ENCODE assay signal across 19 cellular contexts in the genomic region with DNA sequence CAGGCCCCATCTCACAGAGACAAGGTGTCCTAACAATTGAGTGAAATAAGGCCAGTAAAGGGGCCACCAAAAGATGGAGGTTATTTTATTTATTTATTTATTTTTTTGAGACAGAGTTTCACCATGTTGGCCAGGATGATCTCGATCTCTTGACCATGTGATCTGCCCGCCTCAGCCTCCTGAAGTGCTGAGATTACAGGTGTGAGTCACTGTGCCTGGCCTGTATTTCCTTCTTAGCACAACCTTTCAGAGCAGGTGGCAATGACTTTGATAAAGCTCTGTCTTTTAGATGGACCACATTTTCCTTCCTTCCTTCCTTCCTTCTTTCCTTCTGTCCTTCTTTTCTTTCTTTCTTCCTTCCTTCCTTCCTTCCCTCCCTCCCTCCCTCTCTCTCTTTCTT. TPM values are rescaled to one million over a fixed set of nuclear protein-coding genes. Genes with fewer than 3 reads are reported as not detected.
DNase-seq lines count a peak whose midpoint lies in the region; ATAC-seq, FAIRE-seq and TF ChIP-seq lines count a peak whose summit lies in the region.
"Had no signal": no experiment of that assay in that cellular context is flagged by ENCODE, and none has a peak within 500 bp of the region (broad histone marks: within the 10 kb centered on the region; RNA-seq: fewer than 3 reads in every experiment).

No MANE protein-coding gene starts in this region.

- H3K36me3 ChIP-seq in heart right ventricle = no peaks in the 10 kb centered on the region
- no peaks in the 10 kb centered on the region for H3K36me3 ChIP-seq in HEK293 (ENCODE audit: control insufficient read depth in 2 of 2, insufficient read depth in 1 of 2, low read length in 2 of 2)
- H3K36me3 ChIP-seq in small intestine (ENCODE audit: control insufficient read depth in 2 of 2, insufficient read depth in 2 of 2, low read length in 2 of 2) = no peaks in the 10 kb centered on the region

- CTCF ChIA-PET in HEK293 (lab: Yijun Ruan, JAX) = interaction anchor here (0.6 to 1.1 kb wide), 3 partner anchors 12 to 1165 kb away, joined by 3 read pairs; no protein-coding TSS in a partner anchor

- POLR2A ChIA-PET in HEK293 (lab: Yijun Ruan, JAX) = interaction anchor here (0.6 kb wide), 1 partner anchor 275 kb away, joined by 3 read pairs; no protein-coding TSS in a partner anchor

- TF ChIP-seq CTCF in heart right ventricle (IDR thresholded peaks at IDR 0.05) = no peak
- no peak for TF ChIP-seq CTCF in HEK293 (tag by site-specific recombination; IDR thresholded peaks at IDR 0.05)

- no peak for FAIRE-seq in small intestine (lab: Jason Lieb, UNC)
- FAIRE-seq: A549, GM18507 had no signal

- H3K4me1 ChIP-seq in heart right ventricle = peaks cover 4 to 41% (median 15%) of the 10 kb centered on the region in 9 donors
- no peaks in the 10 kb centered on the region for H3K4me1 ChIP-seq in HEK293 (ENCODE audit: control insufficient read depth, insufficient read depth, low read length)
- H3K4me1 ChIP-seq in small intestine (ENCODE audit: control insufficient read depth in 2 of 2, insufficient read depth in 1 of 2, low read depth in 1 of 2, low read length in 1 of 2) = no peaks in the 10 kb centered on the region
- H3K4me1 ChIP-seq: A549 had no signal

- TF ChIP-seq POLR2A in GM18505 (IDR thresholded peaks at IDR 0.05; ENCODE audit: borderline replicate concordance, extremely low read depth, insufficient read depth, insufficient read length) = no peak

- ATAC-seq in heart right ventricle = no peak
- no peak for ATAC-seq in Right ventricle myocardium superior (ENCODE audit: poor library complexity)
- ATAC-seq in GM18505 (IDR thresholded peaks at IDR 0.05; ENCODE audit: unreplicated experiment) = no peak
- ATAC-seq: A549; CD8-positive, alpha-beta T cell; GM23338 had no signal

- H3K9me3 ChIP-seq in heart right ventricle (no peaks in the 10 kb centered on the region), HEK293 (ENCODE audit: control insufficient read depth, insufficient read depth, low read depth, low read length) (no peaks in the 10 kb centered on the region), small intestine (ENCODE audit: control insufficient read depth, low read depth) (no peaks in the 10 kb centered on the region)
- H3K9me3 ChIP-seq: A549 had no signal

- H3K27ac ChIP-seq in heart right ventricle (peak overlapping the region in 8 of 10 donors; percentile 15 to 79 (median 44)), HEK293 (ENCODE audit: extremely low read depth, low read depth, low read length) (no peak overlapping the region), small intestine (ENCODE audit: low read depth in 1 of 2, low read length in 1 of 2) (no peak overlapping the region)
- H3K27ac ChIP-seq: A549 had no signal

- 82 to 85% methylated on average over 2 of the region's 2 CpGs for WGBS in heart right ventricle, 2 donors
- WGBS in small intestine, 3 donors = 30 to 48% (median 39%) methylated on average over 2 of the region's 2 CpGs

- intact Hi-C loops in heart right ventricle (cut with DNase I) = no loop called here
- intact Hi-C loops in Right ventricle myocardium superior (cut with DNase I) = no loop called here

- H3K27me3 ChIP-seq in heart right ventricle (peaks cover 0 to 23% (median 0%) of the 10 kb centered on the region in 7 donors), small intestine (ENCODE audit: control insufficient read depth in 2 of 2, insufficient read depth in 2 of 2, low read length in 2 of 2) (no peaks in the 10 kb centered on the region)

- DNase-seq in heart right ventricle (no peak), Right ventricle myocardium superior (no peak), kidney tubule cell (ENCODE audit: low spot score) (peak; percentile 56), small intestine (peak; percentile 39)
- no peak for DNase-seq in stimulated activated CD4-positive, alpha-beta T cell treated with anti-CD3 and anti-CD28 coated beads, Interleukin-2, amount 100 ng/mL, for 24 hours
- DNase-seq: CD8-positive, alpha-beta T cell; COR-L47; H7 had no signal

- H3K4me3 ChIP-seq in heart right ventricle (no peak overlapping the region), HEK293 (ENCODE audit: low read depth, low read length) (no peak overlapping the region), small intestine (ENCODE audit: low read depth in 1 of 2, low read length in 2 of 2) (no peak overlapping the region)
- H3K4me3 ChIP-seq: A549, GM23338 had no signal

TF ChIP-seq in HEK293, 187 proteins besides CTCF, POLR2A, EP300 and RAD21:
- TF ChIP-seq ZNF394 (tag by site-specific recombination; IDR thresholded peaks at IDR 0.05; ENCODE audit: borderline replicate concordance) (no peak), ZNF366 (tag by site-specific recombination; conservative IDR thresholded peaks at IDR 0.05) (peak; percentile 83), GFI1B (tag by site-specific recombination; IDR thresholded peaks at IDR 0.05) (0 out of 2 replicates have a peak, but pooled peaks have one; percentile 16), ZNF169 (tag by site-specific recombination; IDR thresholded peaks at IDR 0.05) (no peak), ZNF335 (tag by site-specific recombination; conservative IDR thresholded peaks at IDR 0.05) (peak; percentile 27; the same call in 1 of the 2 replicates)
- TF ChIP-seq, protein P1, sequence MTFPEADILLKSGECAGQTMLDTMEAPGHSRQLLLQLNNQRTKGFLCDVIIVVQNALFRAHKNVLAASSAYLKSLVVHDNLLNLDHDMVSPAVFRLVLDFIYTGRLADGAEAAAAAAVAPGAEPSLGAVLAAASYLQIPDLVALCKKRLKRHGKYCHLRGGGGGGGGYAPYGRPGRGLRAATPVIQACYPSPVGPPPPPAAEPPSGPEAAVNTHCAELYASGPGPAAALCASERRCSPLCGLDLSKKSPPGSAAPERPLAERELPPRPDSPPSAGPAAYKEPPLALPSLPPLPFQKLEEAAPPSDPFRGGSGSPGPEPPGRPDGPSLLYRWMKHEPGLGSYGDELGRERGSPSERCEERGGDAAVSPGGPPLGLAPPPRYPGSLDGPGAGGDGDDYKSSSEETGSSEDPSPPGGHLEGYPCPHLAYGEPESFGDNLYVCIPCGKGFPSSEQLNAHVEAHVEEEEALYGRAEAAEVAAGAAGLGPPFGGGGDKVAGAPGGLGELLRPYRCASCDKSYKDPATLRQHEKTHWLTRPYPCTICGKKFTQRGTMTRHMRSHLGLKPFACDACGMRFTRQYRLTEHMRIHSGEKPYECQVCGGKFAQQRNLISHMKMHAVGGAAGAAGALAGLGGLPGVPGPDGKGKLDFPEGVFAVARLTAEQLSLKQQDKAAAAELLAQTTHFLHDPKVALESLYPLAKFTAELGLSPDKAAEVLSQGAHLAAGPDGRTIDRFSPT (tag by site-specific recombination; IDR thresholded peaks at IDR 0.05) = no peak

RNA-seq across cellular contexts. Expression of a gene that starts 11.0 kb away (rescaled TPM):
- total RNA-seq in heart right ventricle (10 to 100 TPM; 27.6 to 57.2 (median 40.2) TPM), Right ventricle myocardium superior (32.0 TPM)
- polyA plus RNA-seq in heart right ventricle (10 to 100 TPM; 29.0 to 73.3 TPM), small intestine (10 to 100 TPM; 45.2 to 68.0 (median 56.7) TPM)

RNA-seq across cellular contexts. Expression of a gene that starts 22.7 kb away (rescaled TPM):
- total RNA-seq in heart right ventricle (not detected), Right ventricle myocardium superior (not detected)
- polyA plus RNA-seq in heart right ventricle (not detected), small intestine (not detected)
- total RNA-seq: CD8-positive, alpha-beta T cell; Daoy; GM23338; H7; HT1080 had no signal
- polyA plus RNA-seq: A549, AG04450, BJ, GM23338, IgD-negative memory B cell had no signal

RNA-seq across cellular contexts. Expression of a gene that starts 33.9 kb away (rescaled TPM):
- total RNA-seq in heart right ventricle (1 to 10 TPM in 2 of 10 donors, under 1 TPM in 2, not detected in 6; 0.34 to 1.8 (median 0.99) TPM), Right ventricle myocardium superior (0.40 TPM)
- polyA plus RNA-seq in heart right ventricle (10 to 100 TPM in 1 of 2 donors, 1 to 10 TPM in 1; 3.9 to 13.0 TPM), small intestine (10 to 100 TPM in 1 of 3 donors, not detected in 2; 13.0 TPM)
- total RNA-seq: CD8-positive, alpha-beta T cell; Daoy; GM23338; H7; HT1080 had no signal
- polyA plus RNA-seq: AG04450, BJ, CD14-positive monocyte, GM23338, IgD-negative memory B cell had no signal

Comparison
In these comparisons a context has a peak if more than half of its experiments do, and no peak if none do; other contexts are left out.
1. DNase-seq: peak in kidney tubule cell (single experiment) and small intestine (single experiment); none in heart right ventricle (0 of 2), Right ventricle myocardium superior (single experiment) and stimulated activated CD4-positive, alpha-beta T cell treated with anti-CD3 and anti-CD28 coated beads, Interleukin-2, amount 100 ng/mL, for 24 hours (0 of 2).
2. H3K27ac ChIP-seq: peak in heart right ventricle (8 of 10); none in HEK293 (single experiment) and small intestine (0 of 2).